In the genomic region with DNA sequence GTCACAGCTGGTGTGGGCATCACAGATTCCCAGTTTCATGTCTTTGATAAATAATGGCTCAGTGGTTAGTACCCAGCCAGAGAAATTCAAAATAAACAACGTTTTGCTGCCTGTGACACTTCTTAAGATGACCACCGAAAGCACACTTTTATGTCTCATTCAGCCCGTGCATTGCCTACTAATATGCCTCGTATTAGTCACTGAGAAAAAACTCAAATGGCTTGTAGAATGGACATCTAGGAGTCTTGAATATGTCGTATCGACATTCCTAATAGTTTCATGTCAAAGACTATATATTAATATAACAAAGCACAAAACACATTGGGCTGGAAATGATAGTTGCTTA, we compare ENCODE assay signal across 18 cellular contexts.
DNase-seq lines count a peak whose midpoint lies in the region; ATAC-seq and TF ChIP-seq lines count a peak whose summit lies in the region.
"Had no signal": no experiment of that assay in that cellular context is flagged by ENCODE, and none has a peak within 500 bp of the region (broad histone marks: within the 10 kb centered on the region; RNA-seq: fewer than 3 reads in every experiment).

No MANE protein-coding gene starts in this region.

- H3K9me3 Mint-ChIP-seq in brain = peaks cover 0 to 5% (median 0%) of the 10 kb centered on the region in 5 experiments
- H3K9me3 Mint-ChIP-seq: HFFc6 had no signal

- RAD21 ChIA-PET in HCT116 (lab: Charles Lee; ENCODE audit: low non-redundant PET in 1 of 2, low total read pairs in 2 of 2, uncharacterized antibody in 2 of 2, unreplicated experiment in 2 of 2) = no interaction called here

- H3K79me2 ChIP-seq in HCT116 (ENCODE audit: insufficient read depth, low read length) (peaks cover 14% of the 10 kb centered on the region), osteoblast (ENCODE audit: insufficient read depth, low read length) (no peaks in the 10 kb centered on the region)

- H3K36me3 ChIP-seq in HCT116 (ENCODE audit: control insufficient read depth in 1 of 2, insufficient read depth in 2 of 2, low read length in 2 of 2) (no peaks in the 10 kb centered on the region), osteoblast (ENCODE audit: insufficient read depth, low read length) (no peaks in the 10 kb centered on the region)
- H3K36me3 ChIP-seq: HAP-1 had no signal

- BruUV-seq in HCT116 (replicated peaks; lab: Mats Ljungman, UMichigan) = no TSS peak

- no peaks in the 10 kb centered on the region for H3K9me2 ChIP-seq in HCT116 (ENCODE audit: insufficient read depth)

- intact Hi-C loops in HCT116 (cut with micrococcal nuclease) = no loop called here

- peak overlapping the region; percentile 73 for H3K4me2 ChIP-seq in HCT116 (ENCODE audit: low read length)
- no peak overlapping the region for H3K4me2 ChIP-seq in osteoblast (ENCODE audit: insufficient read depth, low read length)

- peak overlapping the region in 3 of 5 experiments; percentile 40 to 61 (median 54) for H3K27ac Mint-ChIP-seq in brain
- H3K27ac Mint-ChIP-seq: B cell; CD4-positive, alpha-beta T cell; IgD-negative memory B cell had no signal

- H3K4me3 Mint-ChIP-seq in brain = no peak overlapping the region
- H3K4me3 Mint-ChIP-seq: B cell; CD4-positive, alpha-beta T cell; HFFc6; IgD-negative memory B cell had no signal

- peak overlapping the region; percentile 53 for H3K9ac ChIP-seq in HCT116 (ENCODE audit: low read length)

- H3K9me3 ChIP-seq in AG04450 (ENCODE audit: control insufficient read depth, insufficient read depth, low read length) (no peaks in the 10 kb centered on the region), HCT116 (ENCODE audit: control insufficient read depth in 1 of 2, insufficient read depth in 1 of 2, low read depth in 1 of 2, low read length in 2 of 2) (no peaks in the 10 kb centered on the region), osteoblast (ENCODE audit: low read depth, low read length) (no peaks in the 10 kb centered on the region)
- H3K9me3 ChIP-seq: HAP-1 had no signal

- no peak for TF ChIP-seq CTCF in AG04450 (IDR thresholded peaks at IDR 0.05; ENCODE audit: low read depth, low read length)
- TF ChIP-seq CTCF in HCT116 (IDR thresholded peaks at IDR 0.05 in 2 of 3, conservative IDR thresholded peaks at IDR 0.05 in 1 of 3; ENCODE audit: borderline replicate concordance in 1 of 3, insufficient read depth in 1 of 3, low read depth in 2 of 3, low read length in 2 of 3) = no peak
- TF ChIP-seq CTCF in brain (conservative IDR thresholded peaks at IDR 0.05) = no peak
- TF ChIP-seq CTCF in osteoblast (IDR thresholded peaks at IDR 0.05; ENCODE audit: extremely low read depth, low read depth, low read length) = no peak

- CTCF ChIA-PET in AG04450 (lab: Charles Lee) = interaction anchor here (0.6 kb wide), 1 partner anchor 123 kb away, joined by 3 read pairs; no protein-coding TSS in a partner anchor
- CTCF ChIA-PET in HCT116 (lab: Charles Lee) = no interaction called here

- H3K4me1 ChIP-seq in HCT116 (ENCODE audit: control insufficient read depth in 1 of 2, insufficient read depth in 2 of 2, low read length in 2 of 2) (peaks cover 91 to 99% of the 10 kb centered on the region in 2 experiments), osteoblast (ENCODE audit: insufficient read depth, low read length) (peaks cover 17% of the 10 kb centered on the region)

- H4K20me1 ChIP-seq in HCT116 (ENCODE audit: insufficient read depth) = no peaks in the 10 kb centered on the region
- no peaks in the 10 kb centered on the region for H4K20me1 ChIP-seq in osteoblast (ENCODE audit: insufficient read depth, low read length)

- no peak for DNase-seq in AG04450 (ENCODE audit: low read depth, low spot score)
- DNase-seq in HCT116 (ENCODE audit: low read depth, low spot score) = no peak
- DNase-seq in osteoblast (ENCODE audit: insufficient read length, low spot score, missing footprints) = peak; percentile 1
- no peak for DNase-seq in NCI-H774 (lab: John Stamatoyannopoulos, UW)
- no peak for DNase-seq in hypothalamus (lab: John Stamatoyannopoulos, UW)
- DNase-seq in SHP77 treated with DMSO at 0.1 percent for 48 hours (lab: John Stamatoyannopoulos, UW) = no peak
- DNase-seq: 8988T; C1 segment of cervical spinal cord; Calu3; CD4-positive, alpha-beta T cell; DMS 273 treated with DMSO at 0.1 percent for 48 hours; GDM1; HFFc6; KG1 had no signal

- H2AFZ ChIP-seq in HCT116 (ENCODE audit: low read depth, low read length, poor library complexity, severe bottlenecking) (peak overlapping the region; percentile 79), osteoblast (ENCODE audit: low read length) (no peak overlapping the region)

- TF ChIP-seq POLR2A in HCT116 (IDR thresholded peaks at IDR 0.05; ENCODE audit: borderline replicate concordance, extremely low read depth, insufficient read depth, insufficient read length) = no peak

- ATAC-seq in HCT116 = no peak

- H3K4me1 Mint-ChIP-seq in brain = peaks cover 28% of the 10 kb centered on the region
- H3K4me1 Mint-ChIP-seq: B cell, IgD-negative memory B cell had no signal

- TF ChIP-seq RAD21 in HCT116 (IDR thresholded peaks at IDR 0.05; ENCODE audit: low read depth) = no peak

- H3K27me3 ChIP-seq in AG04450 (ENCODE audit: control insufficient read depth, insufficient read depth, low read length) (no peaks in the 10 kb centered on the region), HCT116 (ENCODE audit: insufficient read depth, low read length) (no peaks in the 10 kb centered on the region), osteoblast (ENCODE audit: insufficient read depth, low read length) (no peaks in the 10 kb centered on the region)

- H3K36me3 Mint-ChIP-seq in brain = no peaks in the 10 kb centered on the region

- H3K27me3 Mint-ChIP-seq in brain = peaks cover 8% of the 10 kb centered on the region
- H3K27me3 Mint-ChIP-seq: B cell; CD4-positive, alpha-beta T cell; IgD-negative memory B cell had no signal

- H3K27ac ChIP-seq in AG04450 (ENCODE audit: low read depth, low read length) (peak overlapping the region; percentile 25), HCT116 (ENCODE audit: low read depth, low read length) (peak overlapping the region; percentile 81), osteoblast (ENCODE audit: low read depth, low read length) (no peak overlapping the region)

- POLR2A ChIA-PET in AG04450 (lab: Yijun Ruan, JAX) = interaction anchor here (0.6 kb wide), 1 partner anchor 70 kb away, joined by 4 read pairs; no protein-coding TSS in a partner anchor
- POLR2A ChIA-PET in HCT116 (lab: Charles Lee) = no interaction called here

- no peak overlapping the region for H3K4me3 ChIP-seq in AG04450 (ENCODE audit: low read depth, low read length)
- H3K4me3 ChIP-seq in HCT116 (replicated peaks in 1 of 2; ENCODE audit: low read depth in 1 of 2, low read length in 2 of 2) = peak overlapping the region; percentile 6 to 43; a peak in 2 of 4 replicates
- H3K4me3 ChIP-seq in osteoblast (ENCODE audit: insufficient read depth, low read length) = no peak overlapping the region
- H3K4me3 ChIP-seq: HAP-1 had no signal

TF ChIP-seq in HCT116, 20 proteins besides CTCF, POLR2A, EP300 and RAD21:
- TF ChIP-seq SP1 (IDR thresholded peaks at IDR 0.05; ENCODE audit: low read depth) = no peak
- TF ChIP-seq SRF (IDR thresholded peaks at IDR 0.05; ENCODE audit: low read depth) = no peak
- TF ChIP-seq CEBPB (IDR thresholded peaks at IDR 0.05; ENCODE audit: low read depth) = no peak
- TF ChIP-seq ZNF274 (IDR thresholded peaks at IDR 0.05; ENCODE audit: low read depth, low read length) = no peak
- TF ChIP-seq EZH2 (IDR thresholded peaks at IDR 0.05) = no peak
- no peak for TF ChIP-seq EZH2phosphoT487 (IDR thresholded peaks at IDR 0.05; ENCODE audit: borderline replicate concordance)
- no peak for TF ChIP-seq YY1 (IDR thresholded peaks at IDR 0.05; ENCODE audit: extremely low read depth, insufficient replicate concordance, low read depth, low read length)
- no peak for TF ChIP-seq JUND (IDR thresholded peaks at IDR 0.05)
- TF ChIP-seq, protein P1, sequence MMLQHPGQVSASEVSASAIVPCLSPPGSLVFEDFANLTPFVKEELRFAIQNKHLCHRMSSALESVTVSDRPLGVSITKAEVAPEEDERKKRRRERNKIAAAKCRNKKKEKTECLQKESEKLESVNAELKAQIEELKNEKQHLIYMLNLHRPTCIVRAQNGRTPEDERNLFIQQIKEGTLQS (IDR thresholded peaks at IDR 0.05) = no peak
- no peak for TF ChIP-seq FOSL1 (IDR thresholded peaks at IDR 0.05; ENCODE audit: low read depth)
- no peak for TF ChIP-seq CBX3 (IDR thresholded peaks at IDR 0.05; ENCODE audit: low read depth)
- TF ChIP-seq, protein P2, sequence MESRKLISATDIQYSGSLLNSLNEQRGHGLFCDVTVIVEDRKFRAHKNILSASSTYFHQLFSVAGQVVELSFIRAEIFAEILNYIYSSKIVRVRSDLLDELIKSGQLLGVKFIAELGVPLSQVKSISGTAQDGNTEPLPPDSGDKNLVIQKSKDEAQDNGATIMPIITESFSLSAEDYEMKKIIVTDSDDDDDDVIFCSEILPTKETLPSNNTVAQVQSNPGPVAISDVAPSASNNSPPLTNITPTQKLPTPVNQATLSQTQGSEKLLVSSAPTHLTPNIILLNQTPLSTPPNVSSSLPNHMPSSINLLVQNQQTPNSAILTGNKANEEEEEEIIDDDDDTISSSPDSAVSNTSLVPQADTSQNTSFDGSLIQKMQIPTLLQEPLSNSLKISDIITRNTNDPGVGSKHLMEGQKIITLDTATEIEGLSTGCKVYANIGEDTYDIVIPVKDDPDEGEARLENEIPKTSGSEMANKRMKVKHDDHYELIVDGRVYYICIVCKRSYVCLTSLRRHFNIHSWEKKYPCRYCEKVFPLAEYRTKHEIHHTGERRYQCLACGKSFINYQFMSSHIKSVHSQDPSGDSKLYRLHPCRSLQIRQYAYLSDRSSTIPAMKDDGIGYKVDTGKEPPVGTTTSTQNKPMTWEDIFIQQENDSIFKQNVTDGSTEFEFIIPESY (IDR thresholded peaks at IDR 0.05; ENCODE audit: extremely low read depth, insufficient replicate concordance, low read length) = no peak
- no peak for TF ChIP-seq POLR2AphosphoS5 (IDR thresholded peaks at IDR 0.05; ENCODE audit: low read depth, low read length)

Comparison
In these comparisons a context has a peak if more than half of its experiments do, and no peak if none do; other contexts are left out.
1. H3K4me3 ChIP-seq: peak in HCT116 (2 of 2); none in AG04450 (single experiment) and osteoblast (single experiment).